Comparison of ENCODE assay signal across 8 cellular contexts in the genomic region with DNA sequence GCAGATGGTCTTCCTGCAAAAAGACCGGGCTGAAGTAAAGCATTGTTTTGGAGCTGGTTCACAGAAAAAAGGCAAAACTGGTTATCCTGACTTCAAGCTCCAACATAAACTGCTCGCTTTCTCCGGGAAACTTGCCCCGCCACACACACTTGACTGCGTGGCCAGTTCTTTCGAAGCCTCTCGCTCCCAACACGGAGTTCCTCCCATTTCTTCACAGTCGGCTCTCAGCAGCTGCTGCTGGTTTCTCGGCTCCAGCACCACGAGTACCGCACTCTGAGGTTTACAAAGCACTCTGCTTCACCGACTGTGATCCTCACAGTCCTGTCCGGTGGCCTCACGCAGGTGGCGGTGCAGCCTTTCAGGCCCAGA. TPM values are rescaled to one million over a fixed set of nuclear protein-coding genes. Genes with fewer than 3 reads are reported as not detected.
A peak's percentile ranks its signal among the peaks of the same experiment; 100 is the strongest.
DNase-seq lines count a peak whose midpoint lies in the region; ATAC-seq and TF ChIP-seq lines count a peak whose summit lies in the region.

No MANE protein-coding gene starts in this region.

- H3K27ac ChIP-seq in BLaER1 treated with 17β-estradiol and CSF1 and Interleukin-3, amounts not matched to agents 10 nM and 100 nM, result peak overlapping the region; percentile 68 to 93 (median 88)
- H3K27ac ChIP-seq in iPS DF 6.9 (ENCODE audit: low read length), result no peak overlapping the region

- peaks cover 0 to 4% (median 0%) of the 10 kb centered on the region in 11 experiments; a peak in 3 of 22 replicates for H4K20me1 ChIP-seq in BLaER1 treated with 17β-estradiol and CSF1 and Interleukin-3, amounts not matched to agents 10 nM and 100 nM

- peak; percentile 32 for ATAC-seq in HG02588 (IDR thresholded peaks at IDR 0.05; ENCODE audit: unreplicated experiment)
- ATAC-seq in stimulated activated naive B cell treated with anti-CD40 and anti-IgM and Interleukin-4, amounts not matched to agents 10 μg/mL and 1 μg/mL and 100 μg/mL, for 72 hours (replicated peaks), result no peak

- H3K9ac ChIP-seq in BLaER1 treated with 17β-estradiol and CSF1 and Interleukin-3, amounts not matched to agents 10 nM and 100 nM, result peak overlapping the region; percentile 81 to 92 (median 89)

- no peaks in the 10 kb centered on the region for H3K27me3 ChIP-seq in BLaER1 treated with 17β-estradiol and CSF1 and Interleukin-3, amounts not matched to agents 10 nM and 100 nM
- no peaks in the 10 kb centered on the region for H3K27me3 ChIP-seq in iPS DF 6.9 (ENCODE audit: control insufficient read depth, insufficient read depth, low read length)

- peaks cover 24% of the 10 kb centered on the region for H3K4me1 Mint-ChIP-seq in activated naive CD8-positive, alpha-beta T cell (ENCODE audit: low read depth)
- H3K4me1 Mint-ChIP-seq in stimulated activated naive B cell treated with anti-CD40 and anti-IgM and Interleukin-4, amounts not matched to agents 10 μg/mL and 1 μg/mL and 100 μg/mL, for 72 hours, result peaks cover 13 to 31% of the 10 kb centered on the region in 2 donors

- intact Hi-C loops in posterior vena cava (cut with DNase I), result loop anchor here in 1 of 2 donors (10.0 kb wide), 1 partner anchor 250 kb away; no protein-coding TSS in a partner anchor

- DNase-seq in iPS DF 6.9 (ENCODE audit: low read depth, low spot score), result peak; percentile 25
- no peak for DNase-seq in stimulated activated naive B cell treated with anti-CD40 and anti-IgM and Interleukin-4, amounts not matched to agents 10 μg/mL and 1 μg/mL and 100 μg/mL, for 72 hours
- DNase-seq in NCI-H524 treated with DMSO at 0.1 percent for 48 hours (lab: John Stamatoyannopoulos, UW), result no peak
- DNase-seq in GM20000 (ENCODE audit: low spot score), result no peak
- no peak for DNase-seq in posterior vena cava (ENCODE audit: low spot score)

- H3K4me2 ChIP-seq in BLaER1 treated with 17β-estradiol and CSF1 and Interleukin-3, amounts not matched to agents 10 nM and 100 nM, result peak overlapping the region; percentile 80 to 94 (median 86)

- H3K9me3 ChIP-seq in BLaER1 treated with 17β-estradiol and CSF1 and Interleukin-3, amounts not matched to agents 10 nM and 100 nM (replicated peaks in 1 of 11), result no peaks in the 10 kb centered on the region
- no peaks in the 10 kb centered on the region for H3K9me3 ChIP-seq in iPS DF 6.9 (ENCODE audit: control insufficient read depth, insufficient read depth, low read length)

- peaks cover 23 to 40% (median 32%) of the 10 kb centered on the region in 10 experiments for H3K4me1 ChIP-seq in BLaER1 treated with 17β-estradiol and CSF1 and Interleukin-3, amounts not matched to agents 10 nM and 100 nM
- H3K4me1 ChIP-seq in iPS DF 6.9 (ENCODE audit: control insufficient read depth, insufficient read depth, low read length), result no peaks in the 10 kb centered on the region

- H3K36me3 ChIP-seq in BLaER1 treated with 17β-estradiol and CSF1 and Interleukin-3, amounts not matched to agents 10 nM and 100 nM, result peaks cover 21 to 72% (median 46%) of the 10 kb centered on the region in 11 experiments
- H3K36me3 ChIP-seq in iPS DF 6.9 (ENCODE audit: control insufficient read depth, insufficient read depth, low read length), result peaks cover 4% of the 10 kb centered on the region; the same call in 1 of the 2 replicates

- WGBS in iPS DF 6.9 (ENCODE audit: insufficient coverage, insufficient read length), result no CpG with 5 or more reads among the region's 16 CpGs

- H3K9me3 Mint-ChIP-seq in activated naive CD8-positive, alpha-beta T cell (ENCODE audit: low read depth), result no peaks in the 10 kb centered on the region
- H3K9me3 Mint-ChIP-seq in stimulated activated naive B cell treated with anti-CD40 and anti-IgM and Interleukin-4, amounts not matched to agents 10 μg/mL and 1 μg/mL and 100 μg/mL, for 72 hours, result no peaks in the 10 kb centered on the region

- H3K4me3 Mint-ChIP-seq in activated naive CD8-positive, alpha-beta T cell, result peak overlapping the region; percentile 94
- H3K4me3 Mint-ChIP-seq in stimulated activated naive B cell treated with anti-CD40 and anti-IgM and Interleukin-4, amounts not matched to agents 10 μg/mL and 1 μg/mL and 100 μg/mL, for 72 hours, result peak overlapping the region; percentile 87 to 90

- H3K36me3 Mint-ChIP-seq in activated naive CD8-positive, alpha-beta T cell, result peaks cover 4% of the 10 kb centered on the region
- H3K36me3 Mint-ChIP-seq in stimulated activated naive B cell treated with anti-CD40 and anti-IgM and Interleukin-4, amounts not matched to agents 10 μg/mL and 1 μg/mL and 100 μg/mL, for 72 hours, result peaks cover 10 to 37% of the 10 kb centered on the region in 2 donors

- H3K27me3 Mint-ChIP-seq in activated naive CD8-positive, alpha-beta T cell, result no peaks in the 10 kb centered on the region
- no peaks in the 10 kb centered on the region for H3K27me3 Mint-ChIP-seq in stimulated activated naive B cell treated with anti-CD40 and anti-IgM and Interleukin-4, amounts not matched to agents 10 μg/mL and 1 μg/mL and 100 μg/mL, for 72 hours

- no peak for TF ChIP-seq CTCF in GM20000 (IDR thresholded peaks at IDR 0.05; ENCODE audit: extremely low read depth, missing control alignments)

- peak overlapping the region; percentile 71 to 91 (median 81) for H3K4me3 ChIP-seq in BLaER1 treated with 17β-estradiol and CSF1 and Interleukin-3, amounts not matched to agents 10 nM and 100 nM
- peak overlapping the region; percentile 56; the same call in 1 of the 2 replicates for H3K4me3 ChIP-seq in iPS DF 6.9 (ENCODE audit: low read length)

- peak overlapping the region; percentile 99 for H3K27ac Mint-ChIP-seq in activated naive CD8-positive, alpha-beta T cell
- peak overlapping the region; percentile 96 for H3K27ac Mint-ChIP-seq in stimulated activated naive B cell treated with anti-CD40 and anti-IgM and Interleukin-4, amounts not matched to agents 10 μg/mL and 1 μg/mL and 100 μg/mL, for 72 hours

RNA-seq across cellular contexts. Expression of gene CHEK1, which starts 0.2 kb away (rescaled TPM):
- 1 to 10 TPM; 2.5 to 5.0 TPM for total RNA-seq in posterior vena cava

RNA-seq across cellular contexts. Expression of gene STT3A, which starts 32.6 kb away (rescaled TPM):
- 100 to 1,000 TPM in 1 of 2 donors, 10 to 100 TPM in 1; 96.1 to 101 TPM for total RNA-seq in posterior vena cava

RNA-seq across cellular contexts. Expression of gene ACRV1, which starts 55.4 kb away (rescaled TPM):
- total RNA-seq in posterior vena cava, result not detected

RNA-seq across cellular contexts. Expression of gene EI24, which starts 55.9 kb away (rescaled TPM):
- 10 to 100 TPM; 52.5 to 57.5 TPM for total RNA-seq in posterior vena cava
